In the genomic region with DNA sequence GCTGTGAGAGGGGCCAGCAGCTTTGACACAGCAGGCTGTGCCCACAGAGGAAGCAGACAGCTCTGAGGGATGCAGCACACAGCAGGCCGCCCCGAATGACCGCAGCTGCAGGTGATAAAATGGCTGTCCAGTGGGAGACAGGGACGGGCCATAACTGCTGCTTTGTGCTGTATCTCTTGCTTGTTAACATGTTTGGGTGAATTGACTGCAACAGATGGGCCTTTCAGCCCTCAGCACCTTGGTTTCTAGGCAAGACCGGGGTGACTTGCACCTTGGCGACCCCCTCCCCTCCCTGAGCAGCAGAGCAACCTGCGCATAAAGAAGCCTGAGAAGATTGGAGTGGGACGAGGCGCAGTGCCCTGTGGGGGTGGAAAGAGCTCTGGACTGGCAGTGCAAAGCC, we compare ENCODE assay signal across 17 cellular contexts. TPM values are rescaled to one million over a fixed set of nuclear protein-coding genes. Genes with fewer than 3 reads are reported as not detected.
DNase-seq lines count a peak whose midpoint lies in the region; ATAC-seq, FAIRE-seq and TF ChIP-seq lines count a peak whose summit lies in the region.
"Had no signal": no experiment of that assay in that cellular context is flagged by ENCODE, and none has a peak within 500 bp of the region (broad histone marks: within the 10 kb centered on the region; RNA-seq: fewer than 3 reads in every experiment).

No MANE protein-coding gene starts in this region.

- TF ChIP-seq CTCF in H1 (IDR thresholded peaks at IDR 0.05; ENCODE audit: control extremely low read depth in 1 of 3, insufficient read depth in 1 of 3, low read depth in 1 of 3, low read length in 3 of 3) = no peak
- no peak for TF ChIP-seq CTCF in nephron progenitor cell (IDR thresholded peaks at IDR 0.05)

- no peak overlapping the region for H3K27ac ChIP-seq in H1 (ENCODE audit: low read depth, low read length)
- H3K27ac ChIP-seq: BLaER1 treated with 17β-estradiol and CSF1 and Interleukin-3, amounts not matched to agents 10 nM and 100 nM had no signal

- no peaks in the 10 kb centered on the region for H3K4me1 ChIP-seq in H1 (replicated peaks in 1 of 4; ENCODE audit: control insufficient read depth in 3 of 4, insufficient read depth in 4 of 4, low read length in 3 of 4)

- no peak overlapping the region for H2AFZ ChIP-seq in H1 (ENCODE audit: low read length)

- peak overlapping the region; percentile 46 for H3K56ac ChIP-seq in H1 (replicated peaks; ENCODE audit: insufficient read length, low read depth, low read length)

- no peak overlapping the region for H3K4me3 Mint-ChIP-seq in stimulated activated naive CD8-positive, alpha-beta T cell treated with anti-CD3 and anti-CD28 coated beads, Interleukin-15, Interleukin-2, amounts not matched to agents 100 ng/mL and 50 ng/mL, for 24 hours
- H3K4me3 Mint-ChIP-seq in nephron progenitor cell = no peak overlapping the region
- H3K4me3 Mint-ChIP-seq: CD4-positive, CD25-positive, alpha-beta regulatory T cell had no signal

- H3K4me3 ChIP-seq in H1 (ENCODE audit: extremely low read depth in 1 of 4, insufficient read depth in 2 of 4, low read depth in 3 of 4, low read length in 4 of 4) = no peak overlapping the region
- H3K4me3 ChIP-seq: BLaER1 treated with 17β-estradiol and CSF1 and Interleukin-3, amounts not matched to agents 10 nM and 100 nM had no signal

- no peak overlapping the region for H3K4ac ChIP-seq in H1 (replicated peaks; ENCODE audit: insufficient read length, low read depth, low read length)

- no peak overlapping the region for H3K23ac ChIP-seq in H1 (ENCODE audit: insufficient read length)

- CTCF ChIA-PET in H1 (lab: Charles Lee; ENCODE audit: partially characterized antibody) = interaction anchor here (1.0 to 1.5 kb wide), 7 partner anchors 8 to 90 kb away, joined by 3 to 7 read pairs (median 3); no protein-coding TSS in a partner anchor

- no peak for FAIRE-seq in H1 (lab: Jason Lieb, UNC)
- FAIRE-seq: H54, HepG2, HTR-8/SVneo had no signal

- TF ChIP-seq RAD21 in H1 (IDR thresholded peaks at IDR 0.05 in 1 of 2, conservative IDR thresholded peaks at IDR 0.05 in 1 of 2; ENCODE audit: low read depth in 2 of 2, low read length in 2 of 2) = no peak

- POLR2A ChIA-PET in H1 (lab: Charles Lee; ENCODE audit: partially characterized antibody) = interaction anchor here (0.9 to 2.0 kb wide), 3 partner anchors 19 to 33 kb away, joined by 3 to 7 read pairs (median 6); no protein-coding TSS in a partner anchor

- TF ChIP-seq POLR2A in H1 (IDR thresholded peaks at IDR 0.05; ENCODE audit: control extremely low read depth in 1 of 2, low read depth in 2 of 2, low read length in 2 of 2) = no peak

- H4K20me1 ChIP-seq in H1 (replicated peaks in 1 of 2; ENCODE audit: control insufficient read depth in 1 of 2, insufficient read depth in 2 of 2, low read length in 2 of 2) = peaks cover 2 to 9% of the 10 kb centered on the region in 2 experiments

- no peak for TF ChIP-seq EP300 in H1 (IDR thresholded peaks at IDR 0.05; ENCODE audit: borderline replicate concordance in 1 of 2, low read depth in 2 of 2, low read length in 2 of 2)

- no peaks in the 10 kb centered on the region for H3K27me3 ChIP-seq in H1 (replicated peaks in 1 of 4; ENCODE audit: control insufficient read depth in 3 of 4, extremely low read depth in 1 of 4, insufficient read depth in 3 of 4, low read length in 3 of 4)
- H3K27me3 ChIP-seq: BLaER1 treated with 17β-estradiol and CSF1 and Interleukin-3, amounts not matched to agents 10 nM and 100 nM had no signal

- no peak overlapping the region for H2BK5ac ChIP-seq in H1 (ENCODE audit: low read depth, low read length)

- no peaks in the 10 kb centered on the region for H3K9me3 Mint-ChIP-seq in stimulated activated naive CD8-positive, alpha-beta T cell treated with anti-CD3 and anti-CD28 coated beads, Interleukin-15, Interleukin-2, amounts not matched to agents 100 ng/mL and 50 ng/mL, for 24 hours
- no peaks in the 10 kb centered on the region for H3K9me3 Mint-ChIP-seq in nephron progenitor cell
- H3K9me3 Mint-ChIP-seq: CD4-positive, CD25-positive, alpha-beta regulatory T cell had no signal

- H2BK20ac ChIP-seq in H1 (ENCODE audit: low read length) = no peak overlapping the region

- H2AK5ac ChIP-seq in H1 (ENCODE audit: low read depth, low read length) = no peak overlapping the region

- ATAC-seq in stimulated activated naive CD8-positive, alpha-beta T cell treated with anti-CD3 and anti-CD28 coated beads, Interleukin-15, Interleukin-2, amounts not matched to agents 100 U/mL and 50 U/mL, for 24 hours = no peak
- ATAC-seq in HG03439 (IDR thresholded peaks at IDR 0.05; ENCODE audit: unreplicated experiment) = no peak
- ATAC-seq: HCT116, HepG2 had no signal

- no peak for DNase-seq in stimulated activated naive CD8-positive, alpha-beta T cell treated with anti-CD3 and anti-CD28 coated beads, Interleukin-15, Interleukin-2, amounts not matched to agents 100 U/mL and 50 U/mL, for 24 hours
- DNase-seq in H1 (ENCODE audit: low read depth in 1 of 2, low spot score in 2 of 2) (no peak), nephron progenitor cell (no peak), NCI-H510A treated with DMSO at 0.1 percent for 48 hours (lab: John Stamatoyannopoulos, UW) (no peak), dedifferentiated amniotic fluid mesenchymal stem cell (ENCODE audit: extremely low spot score) (no peak), NOMO-1 treated with dmso at 0.1 percent for 144 hours (lab: John Stamatoyannopoulos, UW; ENCODE audit: unreplicated experiment) (no peak)
- DNase-seq: ACHN; CD4-positive, CD25-positive, alpha-beta regulatory T cell; DMS53; GF-D8 had no signal

- peak overlapping the region; percentile 81 for H3K27ac Mint-ChIP-seq in stimulated activated naive CD8-positive, alpha-beta T cell treated with anti-CD3 and anti-CD28 coated beads, Interleukin-15, Interleukin-2, amounts not matched to agents 100 ng/mL and 50 ng/mL, for 24 hours
- peak overlapping the region; percentile 52 for H3K27ac Mint-ChIP-seq in nephron progenitor cell

- no peaks in the 10 kb centered on the region; the same call in 1 of the 2 replicates for H3K79me1 ChIP-seq in H1 (ENCODE audit: low read depth, low read length)

- H2BK12ac ChIP-seq in H1 (ENCODE audit: low read depth, low read length) = no peak overlapping the region

- no peak overlapping the region for H3K4me2 ChIP-seq in H1 (ENCODE audit: insufficient read depth in 1 of 2, low read depth in 2 of 2, low read length in 2 of 2)
- H3K4me2 ChIP-seq: BLaER1 treated with 17β-estradiol and CSF1 and Interleukin-3, amounts not matched to agents 10 nM and 100 nM had no signal

- H3K36me3 ChIP-seq in H1 (ENCODE audit: control insufficient read depth in 2 of 4, insufficient read depth in 4 of 4, low read length in 3 of 4) = peaks cover 16 to 55% (median 29%) of the 10 kb centered on the region in 4 experiments

- H3K23me2 ChIP-seq in H1 (ENCODE audit: low read depth, low read length) = no peaks in the 10 kb centered on the region

- no peak overlapping the region for H3K18ac ChIP-seq in H1 (ENCODE audit: extremely low read depth, low read length)

- peaks cover 34% of the 10 kb centered on the region for H3K36me3 Mint-ChIP-seq in stimulated activated naive CD8-positive, alpha-beta T cell treated with anti-CD3 and anti-CD28 coated beads, Interleukin-15, Interleukin-2, amounts not matched to agents 100 ng/mL and 50 ng/mL, for 24 hours (ENCODE audit: low read depth)
- peaks cover 69% of the 10 kb centered on the region for H3K36me3 Mint-ChIP-seq in nephron progenitor cell (ENCODE audit: low read depth)

- H3K79me2 ChIP-seq in H1 (ENCODE audit: control insufficient read depth in 1 of 2, insufficient read depth in 2 of 2, low read length in 2 of 2) = peaks cover 0 to 10% of the 10 kb centered on the region in 2 experiments; a peak in 2 of 4 replicates

- 90% methylated on average over 9 of the region's 9 CpGs; no CpG with 5 or more reads in 1 of the 2 experiments for WGBS in H1 (ENCODE audit: extremely low coverage in 1 of 2, insufficient coverage in 1 of 2, insufficient read length in 1 of 2, insufficient replicate concordance in 2 of 2, low coverage in 1 of 2, low lambda C conversion rate in 2 of 2, missing lambda C conversion rate in 1 of 2), 2 experiments

- H3K14ac ChIP-seq in H1 (ENCODE audit: insufficient read length) = no peak overlapping the region

- no peaks in the 10 kb centered on the region for H3K4me1 Mint-ChIP-seq in stimulated activated naive CD8-positive, alpha-beta T cell treated with anti-CD3 and anti-CD28 coated beads, Interleukin-15, Interleukin-2, amounts not matched to agents 100 ng/mL and 50 ng/mL, for 24 hours (ENCODE audit: low read depth)
- H3K4me1 Mint-ChIP-seq in nephron progenitor cell = peaks cover 64% of the 10 kb centered on the region

- no peak overlapping the region for H4K91ac ChIP-seq in H1 (replicated peaks; ENCODE audit: insufficient read length, low read length)

- no peak overlapping the region for H3K9ac ChIP-seq in H1 (replicated peaks in 1 of 4; ENCODE audit: extremely low read depth in 1 of 4, low read depth in 3 of 4, low read length in 3 of 4)
- H3K9ac ChIP-seq: BLaER1 treated with 17β-estradiol and CSF1 and Interleukin-3, amounts not matched to agents 10 nM and 100 nM had no signal

- H3K27me3 Mint-ChIP-seq in stimulated activated naive CD8-positive, alpha-beta T cell treated with anti-CD3 and anti-CD28 coated beads, Interleukin-15, Interleukin-2, amounts not matched to agents 100 ng/mL and 50 ng/mL, for 24 hours = no peaks in the 10 kb centered on the region
- peaks cover 8% of the 10 kb centered on the region for H3K27me3 Mint-ChIP-seq in nephron progenitor cell (ENCODE audit: low read depth, poor library complexity)
- H3K27me3 Mint-ChIP-seq: CD4-positive, CD25-positive, alpha-beta regulatory T cell had no signal

- H3K9me3 ChIP-seq in H1 (ENCODE audit: insufficient read depth in 2 of 2, low read depth in 1 of 2, low read length in 1 of 2) = no peaks in the 10 kb centered on the region
- H3K9me3 ChIP-seq: BLaER1 treated with 17β-estradiol and CSF1 and Interleukin-3, amounts not matched to agents 10 nM and 100 nM had no signal

- H4K8ac ChIP-seq in H1 (ENCODE audit: extremely low read depth, insufficient read depth, low read length) = peak overlapping the region; percentile 28; the same call in 1 of the 2 replicates

- H2BK15ac ChIP-seq in H1 (ENCODE audit: low read length) = no peak overlapping the region

- H2BK120ac ChIP-seq in H1 (replicated peaks; ENCODE audit: low read depth, low read length) = no peak overlapping the region

- H4K5ac ChIP-seq in H1 (ENCODE audit: insufficient read length, low read depth, low read length) = no peak overlapping the region

RNA-seq across cellular contexts. Expression of a gene that starts 36.6 kb away (rescaled TPM):
- 42.4 and 43.5 TPM in 2 replicates for total RNA-seq in H1 (2021; fragmentation: NEBNext Ultra II Directional; extraction: Animal tissue kit (Norgen Biotek cat#: 25700))
- polyA plus RNA-seq in H1 (2011; rRNA removed) = 67.3 and 75.6 TPM in 2 replicates
- 75.7 TPM for polyA plus RNA-seq in H1 (2011; cell fraction: cytosol; rRNA removed)
- 149 TPM for polyA plus RNA-seq in H1 (2011; cell fraction: nucleus; rRNA removed)
- polyA plus RNA-seq in H1 (2012, experiment 1 of 2) = 40.8 to 48.1 TPM (median 45.6 TPM) in 4 replicates
- 24.6 TPM for polyA plus RNA-seq in H1 (2012, experiment 2 of 2)
- polyA plus RNA-seq in H1 (2013, experiment 1 of 2) = 37.3 TPM
- 36.4 TPM for polyA plus RNA-seq in H1 (2013, experiment 2 of 2)
- polyA minus RNA-seq in H1 (2011; rRNA and poly(A)+ RNA removed) = 48.8 and 72.9 TPM in 2 replicates
- polyA minus RNA-seq in H1 (2011; cell fraction: cytosol; rRNA and poly(A)+ RNA removed) = 24.0 TPM
- 91.8 TPM for polyA minus RNA-seq in H1 (2011; cell fraction: nucleus; rRNA and poly(A)+ RNA removed)

RNA-seq across cellular contexts. Expression of a gene that starts 38.0 kb away (rescaled TPM):
- total RNA-seq in H1 (2021; fragmentation: NEBNext Ultra II Directional; extraction: Animal tissue kit (Norgen Biotek cat#: 25700)) = 115 and 118 TPM in 2 replicates
- 81.0 and 102 TPM in 2 replicates for polyA plus RNA-seq in H1 (2011; rRNA removed)
- 72.8 TPM for polyA plus RNA-seq in H1 (2011; cell fraction: cytosol; rRNA removed)
- polyA plus RNA-seq in H1 (2011; cell fraction: nucleus; rRNA removed) = 106 TPM
- 76.9 to 100 TPM (median 95.5 TPM) in 4 replicates for polyA plus RNA-seq in H1 (2012, experiment 1 of 2)
- polyA plus RNA-seq in H1 (2012, experiment 2 of 2) = 74.6 TPM
- polyA plus RNA-seq in H1 (2013, experiment 1 of 2) = 73.7 TPM
- 74.8 TPM for polyA plus RNA-seq in H1 (2013, experiment 2 of 2)
- polyA minus RNA-seq in H1 (2011; rRNA and poly(A)+ RNA removed) = 70.8 and 83.0 TPM in 2 replicates
- polyA minus RNA-seq in H1 (2011; cell fraction: cytosol; rRNA and poly(A)+ RNA removed) = 63.8 TPM
- polyA minus RNA-seq in H1 (2011; cell fraction: nucleus; rRNA and poly(A)+ RNA removed) = 57.6 TPM
